Comparison of ENCODE assay signal across 17 cellular contexts in genomic region chr4:41232406-41232805, GRCh38. TPM values are rescaled to one million over a fixed set of nuclear protein-coding genes. Genes with fewer than 3 reads are reported as not detected.
A peak's percentile ranks its signal among the peaks of the same experiment; 100 is the strongest.
DNase-seq lines count a peak whose midpoint lies in the region; ATAC-seq and TF ChIP-seq lines count a peak whose summit lies in the region.
"Had no signal": no experiment of that assay in that cellular context is flagged by ENCODE, and none has a peak within 500 bp of the region (broad histone marks: within the 10 kb centered on the region; RNA-seq: fewer than 3 reads in every experiment).

No MANE protein-coding gene starts in this region.

- no peak overlapping the region for H3K27ac ChIP-seq in HEK293 (ENCODE audit: extremely low read depth, low read depth, low read length)
- H3K27ac ChIP-seq: prostate gland, spleen, testis had no signal

- no peaks in the 10 kb centered on the region; the same call in 1 of the 2 replicates for H3K27me3 Mint-ChIP-seq in WTC11 (ENCODE audit: low read depth)

- intact Hi-C loops in lower leg skin (cut with DNase I; ENCODE audit: low total_unique reads) = no loop called here

- no peak overlapping the region for H3K27ac Mint-ChIP-seq in WTC11
- H3K27ac Mint-ChIP-seq: activated T-helper 17 cell treated with anti-CD3 and anti-CD28 coated beads, Interleukin-2, amount 50 U/mL, for 72 hours; CD8-positive, alpha-beta T cell had no signal

- no peaks in the 10 kb centered on the region for H3K4me1 ChIP-seq in HEK293 (ENCODE audit: control insufficient read depth, insufficient read depth, low read length)
- H3K4me1 ChIP-seq: prostate gland, spleen, testis had no signal

- ATAC-seq in WTC11 (peak; percentile 86), HG02571 (IDR thresholded peaks at IDR 0.05; ENCODE audit: unreplicated experiment) (no peak), HG03025 (IDR thresholded peaks at IDR 0.05; ENCODE audit: low FRiP score, unreplicated experiment) (no peak)
- ATAC-seq: activated CD4-positive, CD25-positive, alpha-beta regulatory T cell treated with anti-CD3 and anti-CD28 coated beads, Interleukin-2, amount 50 U/mL, for 24 hours; activated T-helper 17 cell treated with anti-CD3 and anti-CD28 coated beads, Interleukin-2, amount 50 U/mL, for 72 hours; CD8-positive, alpha-beta T cell had no signal

- H3K4me3 Mint-ChIP-seq in WTC11 = no peak overlapping the region
- H3K4me3 Mint-ChIP-seq: activated T-helper 17 cell treated with anti-CD3 and anti-CD28 coated beads, Interleukin-2, amount 50 U/mL, for 72 hours; CD8-positive, alpha-beta T cell had no signal

- CTCF ChIA-PET in HEK293 (lab: Yijun Ruan, JAX) = interaction anchor here (0.9 to 1.0 kb wide), 2 partner anchors 121 to 307 kb away, joined by 3 read pairs; no protein-coding TSS in a partner anchor
- CTCF ChIA-PET in WTC11 (lab: Charles Lee) = interaction anchor here (0.6 to 2.6 kb wide), 4 partner anchors 10 to 324 kb away, joined by 3 to 12 read pairs (median 4); no protein-coding TSS in a partner anchor

- H3K4me1 Mint-ChIP-seq in WTC11 = no peaks in the 10 kb centered on the region
- H3K4me1 Mint-ChIP-seq: activated T-helper 17 cell treated with anti-CD3 and anti-CD28 coated beads, Interleukin-2, amount 50 U/mL, for 72 hours had no signal

- no peaks in the 10 kb centered on the region for H3K9me3 Mint-ChIP-seq in WTC11
- H3K9me3 Mint-ChIP-seq: activated T-helper 17 cell treated with anti-CD3 and anti-CD28 coated beads, Interleukin-2, amount 50 U/mL, for 72 hours; CD8-positive, alpha-beta T cell had no signal

- POLR2A ChIA-PET in HEK293 (lab: Yijun Ruan, JAX) = no interaction called here
- POLR2A ChIA-PET in WTC11 (lab: Charles Lee) = no interaction called here

- TF ChIP-seq CTCF in HEK293 (tag by site-specific recombination; IDR thresholded peaks at IDR 0.05) (no peak), WTC11 (IDR thresholded peaks at IDR 0.05) (no peak), fibroblast of the aortic adventitia (IDR thresholded peaks at IDR 0.05; ENCODE audit: insufficient read depth, low read length) (peak; percentile 11), lower leg skin (IDR thresholded peaks at IDR 0.05) (no peak)

- no peaks in the 10 kb centered on the region for H3K36me3 Mint-ChIP-seq in WTC11
- H3K36me3 Mint-ChIP-seq: CD8-positive, alpha-beta T cell had no signal

- H3K36me3 ChIP-seq in HEK293 (ENCODE audit: control insufficient read depth in 2 of 2, insufficient read depth in 1 of 2, low read length in 2 of 2) (no peaks in the 10 kb centered on the region), MG63 (no peaks in the 10 kb centered on the region)
- H3K36me3 ChIP-seq: prostate gland, spleen had no signal

- no peaks in the 10 kb centered on the region for H3K27me3 ChIP-seq in MG63
- H3K27me3 ChIP-seq: testis had no signal

- peak; percentile 28 for DNase-seq in EH (ENCODE audit: low read depth)
- DNase-seq in WTC11 (ENCODE audit: low spot score) = no peak
- no peak for DNase-seq in fibroblast of the aortic adventitia (ENCODE audit: low read depth)
- no peak for DNase-seq in MG63
- DNase-seq in lower leg skin (ENCODE audit: low spot score in 2 of 2) = no peak
- DNase-seq: CD8-positive, alpha-beta T cell; cerebellar nuclear complex; NCI-H187 treated with DMSO at 0.1 percent for 48 hours; SIG-M5; spleen; testis had no signal

- 70 to 92% methylated on average over 5 of the region's 5 CpGs for WGBS in lower leg skin, 2 donors

- H3K4me3 ChIP-seq in HEK293 (ENCODE audit: low read depth, low read length) = no peak overlapping the region
- no peak overlapping the region for H3K4me3 ChIP-seq in fibroblast of the aortic adventitia (ENCODE audit: low read depth, low read length)
- no peak overlapping the region for H3K4me3 ChIP-seq in MG63
- no peak overlapping the region for H3K4me3 ChIP-seq in lower leg skin (ENCODE audit: low read depth, poor library complexity, severe bottlenecking)
- H3K4me3 ChIP-seq: prostate gland, spleen, testis had no signal

- no peak for TF ChIP-seq POLR2A in lower leg skin (IDR thresholded peaks at IDR 0.05)

- H3K9me3 ChIP-seq in HEK293 (ENCODE audit: control insufficient read depth, insufficient read depth, low read depth, low read length) (no peaks in the 10 kb centered on the region), MG63 (no peaks in the 10 kb centered on the region)
- H3K9me3 ChIP-seq: prostate gland, spleen, testis had no signal

TF ChIP-seq in HEK293, 187 proteins besides CTCF, POLR2A, EP300 and RAD21:
- TF ChIP-seq ZNF624 (tag by site-specific recombination; IDR thresholded peaks at IDR 0.05) (no peak), ZNF654 (tag by site-specific recombination; IDR thresholded peaks at IDR 0.05; ENCODE audit: low read depth) (peak; percentile 37), ZNF24 (tag by site-specific recombination; IDR thresholded peaks at IDR 0.05) (no peak), ZNF791 (tag by site-specific recombination; IDR thresholded peaks at IDR 0.05) (no peak), ZNF843 (tag by site-specific recombination; IDR thresholded peaks at IDR 0.05) (no peak), SP2 (tag by site-specific recombination; IDR thresholded peaks at IDR 0.05) (no peak), KLF8 (tag by site-specific recombination; IDR thresholded peaks at IDR 0.05) (no peak), ZNF391 (tag by site-specific recombination; IDR thresholded peaks at IDR 0.05; ENCODE audit: borderline replicate concordance, low read depth) (no peak), ZNF560 (tag by site-specific recombination; IDR thresholded peaks at IDR 0.05; ENCODE audit: borderline replicate concordance) (no peak)

TF ChIP-seq in WTC11, 78 proteins besides CTCF, POLR2A, EP300 and RAD21 (continues in another document):
- TF ChIP-seq ZBTB43 (CRISPR knock-in tag; IDR thresholded peaks at IDR 0.05) = no peak
- TF ChIP-seq GABPB1 (CRISPR knock-in tag; IDR thresholded peaks at IDR 0.05) = no peak
- TF ChIP-seq ZNF396 (CRISPR knock-in tag; IDR thresholded peaks at IDR 0.05; ENCODE audit: borderline replicate concordance) = no peak
- no peak for TF ChIP-seq JUN (CRISPR knock-in tag; IDR thresholded peaks at IDR 0.05)
- TF ChIP-seq PRRX2 (CRISPR knock-in tag; IDR thresholded peaks at IDR 0.05) = no peak
- no peak for TF ChIP-seq JAZF1 (CRISPR knock-in tag; IDR thresholded peaks at IDR 0.05)
- TF ChIP-seq MYBL2 (CRISPR knock-in tag; IDR thresholded peaks at IDR 0.05) = no peak
- no peak for TF ChIP-seq PRDM15 (CRISPR knock-in tag; IDR thresholded peaks at IDR 0.05)
- TF ChIP-seq TEAD4 (CRISPR knock-in tag; IDR thresholded peaks at IDR 0.05) = no peak
- no peak for TF ChIP-seq E2F5 (CRISPR knock-in tag; IDR thresholded peaks at IDR 0.05)
- TF ChIP-seq GTF2I (CRISPR knock-in tag; conservative IDR thresholded peaks at IDR 0.05) = no peak

RNA-seq across cellular contexts. Expression of gene APBB2, which starts 18.1 kb away (rescaled TPM):
- total RNA-seq in WTC11 (2021) (43.2 to 49.0 TPM (median 48.5 TPM) in 3 replicates), fibroblast of the aortic adventitia (ENCODE audit: low replicate concordance) (41.5 and 75.8 TPM in 2 replicates), lower leg skin (10 to 100 TPM; 24.0 to 49.2 (median 43.3) TPM)
- total RNA-seq in MG63 (2014; rRNA removed; shearing (Covaris generic); ENCODE audit: low replicate concordance) = 28.1 and 36.1 TPM in 2 replicates

RNA-seq across cellular contexts. Expression of gene UCHL1, which starts 24.3 kb away (rescaled TPM):
- 487 to 548 TPM (median 488 TPM) in 3 replicates for total RNA-seq in WTC11 (2021)
- 765 and 2,143 TPM in 2 replicates for total RNA-seq in fibroblast of the aortic adventitia (ENCODE audit: low replicate concordance)
- total RNA-seq in MG63 (2014; rRNA removed; shearing (Covaris generic); ENCODE audit: low replicate concordance) = 296 and 355 TPM in 2 replicates
- total RNA-seq in lower leg skin = 1 to 10 TPM; 2.2 to 8.3 (median 5.1) TPM
- total RNA-seq: CD8-positive, alpha-beta T cell had no signal

Comparison
In these comparisons a context has a peak if more than half of its experiments do, and no peak if none do; other contexts are left out.
1. RNA of gene UCHL1, which starts 24.3 kb away (total RNA-seq): 765 to 2,143 TPM in fibroblast of the aortic adventitia, 487 to 548 TPM in WTC11 and 296 to 355 TPM in MG63; 2.2 to 8.3 TPM in lower leg skin; every median in the first group is over 10 times any median in the second.